In genomic region chr5:173686950-173687349, GRCh38 we compare ENCODE assay signal across 23 cellular contexts.
A peak's percentile ranks its signal among the peaks of the same experiment; 100 is the strongest.
DNase-seq lines count a peak whose midpoint lies in the region; ATAC-seq, FAIRE-seq and TF ChIP-seq lines count a peak whose summit lies in the region.
"Had no signal": no experiment of that assay in that cellular context is flagged by ENCODE, and none has a peak within 500 bp of the region (broad histone marks: within the 10 kb centered on the region; RNA-seq: fewer than 3 reads in every experiment).

No MANE protein-coding gene starts in this region.

- H3K27me3 ChIP-seq in GM12878 (replicated peaks in 1 of 2; ENCODE audit: control insufficient read depth in 2 of 2, insufficient read depth in 2 of 2, low read length in 1 of 2) (no peaks in the 10 kb centered on the region), suprapubic skin (no peaks in the 10 kb centered on the region)
- H3K27me3 ChIP-seq: BLaER1, MG63 had no signal

- H3K27ac ChIP-seq in A549 (peak overlapping the region; percentile 92 to 93; a peak in 5 of 6 replicates), GM12878 (ENCODE audit: control insufficient read depth, insufficient read depth) (peak overlapping the region; percentile 16), suprapubic skin (no peak overlapping the region)
- H3K27ac ChIP-seq: BLaER1 had no signal

- WGBS in A549 (ENCODE audit: missing lambda C conversion rate): 77% methylated on average over 4 of the region's 4 CpGs
- 66% methylated on average over 4 of the region's 4 CpGs for WGBS in GM12878 (ENCODE audit: insufficient coverage, insufficient replicate concordance, low lambda C conversion rate, missing lambda C conversion rate)
- WGBS in suprapubic skin: 78% methylated on average over 4 of the region's 4 CpGs

- H3K9ac ChIP-seq in GM12878 (ENCODE audit: control insufficient read depth, insufficient read depth, low read length): no peak overlapping the region
- H3K9ac ChIP-seq: BLaER1, SK-N-SH had no signal

- DNase-seq in A549 (ENCODE audit: low read depth in 1 of 2, low spot score in 1 of 2): no peak
- DNase-seq in GM18507 (ENCODE audit: extremely low spot score, insufficient read length, low read depth): no peak
- DNase-seq in GM12878 (ENCODE audit: low read depth, low spot score): no peak
- DNase-seq in NOMO-1 treated with DMSO at 0.1 percent for 48 hours (lab: John Stamatoyannopoulos, UW; ENCODE audit: unreplicated experiment): no peak
- DNase-seq in NCI-H774 (lab: John Stamatoyannopoulos, UW): no peak
- DNase-seq in suprapubic skin (ENCODE audit: low spot score in 2 of 2): no peak
- DNase-seq: CD4-positive, CD25-positive, alpha-beta regulatory T cell; KG1; MG63; NCI-H1105 treated with DMSO at 0.1 percent for 48 hours; NCI-H146; NCI-H1930; NCI-H2107; NCI-H446; NCI-H526 treated with DMSO at 0.1 percent for 48 hours; PC-3; SK-N-SH; T-helper 17 cell had no signal

- FAIRE-seq in A549 (lab: Jason Lieb, UNC) (no peak), GM18507 (lab: Jason Lieb, UNC) (peak; percentile 47), GM12878 (lab: Jason Lieb, UNC) (no peak)
- FAIRE-seq: D721Med had no signal

- no peaks in the 10 kb centered on the region for H4K20me1 ChIP-seq in GM12878 (ENCODE audit: control insufficient read depth, insufficient read depth)
- H4K20me1 ChIP-seq: BLaER1 had no signal

- no TSS peak for BruUV-seq in GM12878 (replicated peaks; lab: Mats Ljungman, UMichigan)

- TF ChIP-seq EP300 in A549 (IDR thresholded peaks at IDR 0.05): no peak
- TF ChIP-seq EP300 in GM12878 (IDR thresholded peaks at IDR 0.05; ENCODE audit: borderline replicate concordance in 1 of 2, control insufficient read depth in 1 of 2, low read depth in 2 of 2, low read length in 2 of 2): no peak
- no peak for TF ChIP-seq EP300 in suprapubic skin (IDR thresholded peaks at IDR 0.05)

- peaks cover 24% of the 10 kb centered on the region for H3K4me1 ChIP-seq in A549
- peaks cover 47% of the 10 kb centered on the region for H3K4me1 ChIP-seq in GM12878 (ENCODE audit: control insufficient read depth, insufficient read depth, low read length)
- peaks cover 13% of the 10 kb centered on the region for H3K4me1 ChIP-seq in suprapubic skin

- H3K36me3 ChIP-seq in GM12878 (ENCODE audit: control insufficient read depth in 2 of 2, insufficient read depth in 2 of 2, low read length in 1 of 2) (no peaks in the 10 kb centered on the region), suprapubic skin (no peaks in the 10 kb centered on the region)
- H3K36me3 ChIP-seq: BLaER1, MG63 had no signal

- in situ Hi-C loops in GM12878 (cut with MboI): no loop called here

- H3K4me2 ChIP-seq in A549 (no peak overlapping the region), GM12878 (ENCODE audit: control insufficient read depth, insufficient read depth) (peak overlapping the region; percentile 5)
- H3K4me2 ChIP-seq: BLaER1, SK-N-SH had no signal

- no peak for TF ChIP-seq POLR2A in A549 (IDR thresholded peaks at IDR 0.05; ENCODE audit: low read length)
- no peak for TF ChIP-seq POLR2A in GM12878 (IDR thresholded peaks at IDR 0.05; ENCODE audit: low read depth, low read length)
- TF ChIP-seq POLR2A in suprapubic skin (IDR thresholded peaks at IDR 0.05): no peak

- TF ChIP-seq CTCF in A549 (IDR thresholded peaks at IDR 0.05) (no peak), GM12878 (IDR thresholded peaks at IDR 0.05 in 2 of 3, conservative IDR thresholded peaks at IDR 0.05 in 1 of 3; ENCODE audit: control insufficient read depth in 2 of 3, extremely low read depth in 1 of 3, insufficient read depth in 1 of 3, low read depth in 3 of 3, low read length in 3 of 3) (no peak), suprapubic skin (IDR thresholded peaks at IDR 0.05) (no peak)

- no peaks in the 10 kb centered on the region for H3K9me3 ChIP-seq in A549
- peaks cover 3% of the 10 kb centered on the region; the same call in 2 of the 3 replicates for H3K9me3 ChIP-seq in GM12878 (replicated peaks; ENCODE audit: control insufficient read depth, insufficient read depth, low read length)
- no peaks in the 10 kb centered on the region for H3K9me3 ChIP-seq in suprapubic skin
- H3K9me3 ChIP-seq: SK-N-SH had no signal

- SMC1A ChIA-PET in GM12878 (lab: Charles Lee; ENCODE audit: uncharacterized antibody, unreplicated experiment): interaction anchor here (0.6 to 1.5 kb wide), 6 partner anchors 11 to 286 kb away, joined by 3 to 4 read pairs (median 3); no protein-coding TSS in a partner anchor

- peak overlapping the region; percentile 5; the same call in 1 of the 2 replicates for H2AFZ ChIP-seq in GM12878 (ENCODE audit: control insufficient read depth, low read depth, low read length)

- POLR2A ChIA-PET in A549 (lab: Yijun Ruan, JAX): no interaction called here
- POLR2A ChIA-PET in GM12878 (lab: Charles Lee): interaction anchor here (0.8 to 1.2 kb wide), 2 partner anchors 100 to 143 kb away, joined by 3 to 4 read pairs; no protein-coding TSS in a partner anchor

- H3K79me2 ChIP-seq in GM12878 (ENCODE audit: control insufficient read depth, insufficient read depth, low read length): no peaks in the 10 kb centered on the region

- CTCF ChIA-PET in A549 (lab: Yijun Ruan, JAX): interaction anchor here (1.0 kb wide), 1 partner anchor 286 kb away, joined by 3 read pairs; no protein-coding TSS in a partner anchor
- CTCF ChIA-PET in GM12878 (lab: Yijun Ruan, JAX): interaction anchor here (0.8 to 1.0 kb wide), 2 partner anchors 226 to 238 kb away, joined by 3 read pairs; no protein-coding TSS in a partner anchor

- intact Hi-C loops in GM12878 (cut with micrococcal nuclease; ENCODE audit: unreplicated experiment): loop anchor here (5.0 to 10.0 kb wide), 3 partner anchors 50 to 238 kb away; no protein-coding TSS in a partner anchor

- no peak for TF ChIP-seq RAD21 in A549 (conservative IDR thresholded peaks at IDR 0.05 in 1 of 2, IDR thresholded peaks at IDR 0.05 in 1 of 2)
- TF ChIP-seq RAD21 in GM12878 (IDR thresholded peaks at IDR 0.05; ENCODE audit: insufficient read depth, low read depth, low read length): no peak

- RAD21 ChIA-PET in GM12878 (lab: Charles Lee; ENCODE audit: unreplicated experiment): interaction anchor here (0.6 to 1.2 kb wide), 4 partner anchors 12 to 238 kb away, joined by 3 to 4 read pairs (median 3); no protein-coding TSS in a partner anchor

- H3K4me3 ChIP-seq in A549: no peak overlapping the region
- no peak overlapping the region for H3K4me3 ChIP-seq in GM12878
- H3K4me3 ChIP-seq in suprapubic skin: no peak overlapping the region
- H3K4me3 ChIP-seq: BLaER1, MG63 had no signal

- ATAC-seq in A549 (no peak), HG03432 (IDR thresholded peaks at IDR 0.05; ENCODE audit: unreplicated experiment) (peak; percentile 43), GM12878 (peak; percentile 54), GM18519 (IDR thresholded peaks at IDR 0.05; ENCODE audit: low FRiP score, unreplicated experiment) (no peak)
- ATAC-seq: HCT116, PC-3, T-helper 17 cell had no signal

TF ChIP-seq in A549, 52 proteins besides CTCF, POLR2A, EP300 and RAD21:
- TF ChIP-seq MAX (IDR thresholded peaks at IDR 0.05) (no peak), NPAS2 (CRISPR knock-in tag; IDR thresholded peaks at IDR 0.05; ENCODE audit: borderline replicate concordance) (no peak), TP53 (CRISPR knock-in tag; IDR thresholded peaks at IDR 0.05) (no peak), USF2 (IDR thresholded peaks at IDR 0.05) (no peak), CBX2 (IDR thresholded peaks at IDR 0.05; ENCODE audit: borderline replicate concordance, low read depth) (no peak), FOSL2 (IDR thresholded peaks at IDR 0.05) (no peak), FOSL2 (CRISPR knock-in tag; IDR thresholded peaks at IDR 0.05) (no peak), FOXS1 (CRISPR knock-in tag; IDR thresholded peaks at IDR 0.05) (no peak), CHD2 (IDR thresholded peaks at IDR 0.05; ENCODE audit: low read length, partially characterized antibody) (no peak), POLR2AphosphoS2 (conservative IDR thresholded peaks at IDR 0.05; ENCODE audit: low read length) (no peak), PHF8 (IDR thresholded peaks at IDR 0.05; ENCODE audit: borderline replicate concordance, low read depth) (no peak)

TF ChIP-seq in GM12878, 131 proteins besides CTCF, POLR2A, EP300 and RAD21:
- TF ChIP-seq POU2F2 (IDR thresholded peaks at IDR 0.05; ENCODE audit: borderline replicate concordance, low read depth, low read length): peak; percentile 84; the same call in 2 of the 3 replicates
- peak; percentile 83 for TF ChIP-seq RUNX3 (IDR thresholded peaks at IDR 0.05; ENCODE audit: low read length)
- TF ChIP-seq POLR2AphosphoS2 (IDR thresholded peaks at IDR 0.05; ENCODE audit: low read depth, low read length): no peak
- no peak for TF ChIP-seq RBBP5 (conservative IDR thresholded peaks at IDR 0.05)
- TF ChIP-seq MEF2B (IDR thresholded peaks at IDR 0.05; ENCODE audit: partially characterized antibody, poor library complexity, severe bottlenecking): peak; percentile 18
- 0 out of 2 replicates have a peak, but pooled peaks have one; percentile 15 for TF ChIP-seq FOXM1 (IDR thresholded peaks at IDR 0.05; ENCODE audit: low read depth, low read length)
- 0 out of 2 replicates have a peak, but pooled peaks have one; percentile 38 for TF ChIP-seq CBX5 (IDR thresholded peaks at IDR 0.05; ENCODE audit: low read depth)

Comparison
In these comparisons a context has a peak if more than half of its experiments do, and no peak if none do; other contexts are left out.
1. ATAC-seq: peak in HG03432 (single experiment) and GM12878 (single experiment); none in A549 (0 of 2) and GM18519 (single experiment).